ENCODE assay signal across 12 cellular contexts in the genomic region with DNA sequence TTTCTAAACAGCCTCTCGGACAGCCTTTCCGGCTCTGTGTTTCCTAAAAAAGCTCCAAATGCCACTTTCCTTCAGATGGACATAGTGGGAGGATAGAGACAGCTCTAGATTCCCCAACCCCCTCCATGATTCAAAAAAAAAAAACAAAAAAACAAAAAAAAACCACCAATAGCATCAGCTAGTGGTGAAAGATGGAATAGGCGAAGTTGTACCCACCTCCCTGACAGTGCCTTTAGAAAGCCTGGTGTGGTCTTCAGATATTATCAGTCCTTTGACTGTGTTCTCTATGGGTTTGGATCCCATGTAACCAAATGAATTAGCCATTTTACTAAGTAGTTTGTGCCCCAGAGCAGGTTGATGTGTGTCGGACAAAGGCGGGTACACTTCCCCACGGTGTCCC.
DNase-seq lines count a peak whose midpoint lies in the region; ATAC-seq and TF ChIP-seq lines count a peak whose summit lies in the region.
"Had no signal": no experiment of that assay in that cellular context is flagged by ENCODE, and none has a peak within 500 bp of the region (broad histone marks: within the 10 kb centered on the region; RNA-seq: fewer than 3 reads in every experiment).

No MANE protein-coding gene starts in this region.

- POLR2A ChIA-PET in activated CD4-positive, alpha-beta memory T cell treated with anti-CD3 and anti-CD28 coated beads, Interleukin-2, amount 10 ng/mL, durations not matched to agents 7 days and 5 days (lab: Charles Lee), result no interaction called here

- no peak overlapping the region for H3K27ac Mint-ChIP-seq in osteocyte (ENCODE audit: unreplicated experiment)
- H3K27ac Mint-ChIP-seq in stimulated activated effector memory CD8-positive, alpha-beta T cell treated with anti-CD3 and anti-CD28 coated beads, Interleukin-12 subunit alpha, Interleukin-12 subunit beta, amount 100 ng/mL, for 72 hours, result no peak overlapping the region
- H3K27ac Mint-ChIP-seq in activated T-helper 17 cell treated with anti-CD3 and anti-CD28 coated beads, Interleukin-2, amount 50 U/mL, for 72 hours, result no peak overlapping the region
- no peak overlapping the region for H3K27ac Mint-ChIP-seq in activated CD4-positive, alpha-beta memory T cell treated with anti-CD3 and anti-CD28 coated beads, Interleukin-2, amount 10 ng/mL, durations not matched to agents 7 days and 5 days
- H3K27ac Mint-ChIP-seq: CD14-positive monocyte had no signal

- H3K9me3 Mint-ChIP-seq in osteocyte (ENCODE audit: unreplicated experiment), result no peaks in the 10 kb centered on the region
- H3K9me3 Mint-ChIP-seq in stimulated activated effector memory CD8-positive, alpha-beta T cell treated with anti-CD3 and anti-CD28 coated beads, Interleukin-12 subunit alpha, Interleukin-12 subunit beta, amount 100 ng/mL, for 72 hours, result no peaks in the 10 kb centered on the region
- no peaks in the 10 kb centered on the region for H3K9me3 Mint-ChIP-seq in activated T-helper 17 cell treated with anti-CD3 and anti-CD28 coated beads, Interleukin-2, amount 50 U/mL, for 72 hours
- no peaks in the 10 kb centered on the region for H3K9me3 Mint-ChIP-seq in activated CD4-positive, alpha-beta memory T cell treated with anti-CD3 and anti-CD28 coated beads, Interleukin-2, amount 10 ng/mL, durations not matched to agents 7 days and 5 days

- peaks cover 2% of the 10 kb centered on the region for H3K27me3 ChIP-seq in brain microvascular endothelial cell (replicated peaks)

- H3K4me1 Mint-ChIP-seq in osteocyte (ENCODE audit: unreplicated experiment), result no peaks in the 10 kb centered on the region
- no peaks in the 10 kb centered on the region for H3K4me1 Mint-ChIP-seq in stimulated activated effector memory CD8-positive, alpha-beta T cell treated with anti-CD3 and anti-CD28 coated beads, Interleukin-12 subunit alpha, Interleukin-12 subunit beta, amount 100 ng/mL, for 72 hours
- H3K4me1 Mint-ChIP-seq in activated T-helper 17 cell treated with anti-CD3 and anti-CD28 coated beads, Interleukin-2, amount 50 U/mL, for 72 hours, result no peaks in the 10 kb centered on the region
- H3K4me1 Mint-ChIP-seq in activated CD4-positive, alpha-beta memory T cell treated with anti-CD3 and anti-CD28 coated beads, Interleukin-2, amount 10 ng/mL, durations not matched to agents 7 days and 5 days, result peaks cover 8% of the 10 kb centered on the region

- in situ Hi-C loops in brain microvascular endothelial cell (cut with HindIII; ENCODE audit: low pct_ligation_motif_present, low sequenced_read_pairs), result no loop called here

- H3K4me3 Mint-ChIP-seq in osteocyte (ENCODE audit: unreplicated experiment), result no peak overlapping the region
- H3K4me3 Mint-ChIP-seq in stimulated activated effector memory CD8-positive, alpha-beta T cell treated with anti-CD3 and anti-CD28 coated beads, Interleukin-12 subunit alpha, Interleukin-12 subunit beta, amount 100 ng/mL, for 72 hours, result no peak overlapping the region
- H3K4me3 Mint-ChIP-seq in activated T-helper 17 cell treated with anti-CD3 and anti-CD28 coated beads, Interleukin-2, amount 50 U/mL, for 72 hours, result no peak overlapping the region
- H3K4me3 Mint-ChIP-seq in activated CD4-positive, alpha-beta memory T cell treated with anti-CD3 and anti-CD28 coated beads, Interleukin-2, amount 10 ng/mL, durations not matched to agents 7 days and 5 days, result no peak overlapping the region
- H3K4me3 Mint-ChIP-seq: CD14-positive monocyte had no signal

- no peaks in the 10 kb centered on the region for H3K36me3 Mint-ChIP-seq in osteocyte (ENCODE audit: unreplicated experiment)
- no peaks in the 10 kb centered on the region for H3K36me3 Mint-ChIP-seq in stimulated activated effector memory CD8-positive, alpha-beta T cell treated with anti-CD3 and anti-CD28 coated beads, Interleukin-12 subunit alpha, Interleukin-12 subunit beta, amount 100 ng/mL, for 72 hours
- no peaks in the 10 kb centered on the region for H3K36me3 Mint-ChIP-seq in activated T-helper 17 cell treated with anti-CD3 and anti-CD28 coated beads, Interleukin-2, amount 50 U/mL, for 72 hours (ENCODE audit: low read depth)
- no peaks in the 10 kb centered on the region for H3K36me3 Mint-ChIP-seq in activated CD4-positive, alpha-beta memory T cell treated with anti-CD3 and anti-CD28 coated beads, Interleukin-2, amount 10 ng/mL, durations not matched to agents 7 days and 5 days (ENCODE audit: low read depth)
- H3K36me3 Mint-ChIP-seq: CD14-positive monocyte had no signal

- peaks cover 23% of the 10 kb centered on the region for H3K27me3 Mint-ChIP-seq in osteocyte (ENCODE audit: unreplicated experiment)
- peaks cover 28% of the 10 kb centered on the region for H3K27me3 Mint-ChIP-seq in activated T-helper 17 cell treated with anti-CD3 and anti-CD28 coated beads, Interleukin-2, amount 50 U/mL, for 72 hours
- H3K27me3 Mint-ChIP-seq in activated CD4-positive, alpha-beta memory T cell treated with anti-CD3 and anti-CD28 coated beads, Interleukin-2, amount 10 ng/mL, durations not matched to agents 7 days and 5 days, result peaks cover 13% of the 10 kb centered on the region

- H3K36me3 ChIP-seq in brain microvascular endothelial cell (replicated peaks), result no peaks in the 10 kb centered on the region

- DNase-seq in NCI-H82 (lab: John Stamatoyannopoulos, UW) (peak; percentile 19), NCI-H82 treated with DMSO at 0.1 percent for 48 hours (lab: John Stamatoyannopoulos, UW; ENCODE audit: unreplicated experiment) (no peak), LNCaP clone FGC (ENCODE audit: low read depth) (no peak), brain microvascular endothelial cell (no peak), osteocyte (ENCODE audit: extremely low spot score, unreplicated experiment) (no peak)
- no peak for DNase-seq in stimulated activated effector memory CD8-positive, alpha-beta T cell treated with anti-CD3 and anti-CD28 coated beads, Interleukin-12 subunit alpha, Interleukin-12 subunit beta, amount 100 ng/mL, for 72 hours (ENCODE audit: low spot score in 2 of 2)
- no peak for DNase-seq in activated CD4-positive, alpha-beta memory T cell treated with anti-CD3 and anti-CD28 coated beads, Interleukin-2, amount 10 ng/mL, durations not matched to agents 7 days and 5 days
- DNase-seq: activated T-cell treated with anti-CD3 and anti-CD28 coated beads for 4 hours; SHP77; stimulated activated CD4-positive, alpha-beta T cell treated with anti-CD3 and anti-CD28 coated beads, Interleukin-4, amount 100 ng/mL, for 24 hours had no signal

- TF ChIP-seq CTCF in LNCaP clone FGC (IDR thresholded peaks at IDR 0.05; ENCODE audit: control insufficient read depth, extremely low read depth, insufficient read depth), result peak; percentile 34; the same call in 1 of the 2 replicates
- peak; percentile 59 for TF ChIP-seq CTCF in brain microvascular endothelial cell (IDR thresholded peaks at IDR 0.05; ENCODE audit: low read depth, low read length, missing control alignments)
- TF ChIP-seq CTCF in osteocyte (IDR thresholded peaks at IDR 0.05), result peak; percentile 27

- CTCF ChIA-PET in activated CD4-positive, alpha-beta memory T cell treated with anti-CD3 and anti-CD28 coated beads, Interleukin-2, amount 10 ng/mL, durations not matched to agents 7 days and 5 days (lab: Charles Lee), result interaction anchor here (0.6 kb wide), 1 partner anchor 12 kb away, joined by 3 read pairs; no protein-coding TSS in a partner anchor

- H3K4me3 ChIP-seq in LNCaP clone FGC (ENCODE audit: low read depth, low read length) (no peak overlapping the region), brain microvascular endothelial cell (ENCODE audit: low read depth, low read length) (no peak overlapping the region)

- no peak for ATAC-seq in stimulated activated effector memory CD8-positive, alpha-beta T cell treated with anti-CD3 and anti-CD28 coated beads, Interleukin-12 subunit alpha, Interleukin-12 subunit beta, amount 100 ng/mL, for 72 hours
- ATAC-seq in activated T-helper 17 cell treated with anti-CD3 and anti-CD28 coated beads, Interleukin-2, amount 50 U/mL, for 72 hours (replicated peaks), result no peak

- H3K27ac ChIP-seq in brain microvascular endothelial cell, result no peak overlapping the region
